ENCODE assay signal across 10 cellular contexts in the genomic region with DNA sequence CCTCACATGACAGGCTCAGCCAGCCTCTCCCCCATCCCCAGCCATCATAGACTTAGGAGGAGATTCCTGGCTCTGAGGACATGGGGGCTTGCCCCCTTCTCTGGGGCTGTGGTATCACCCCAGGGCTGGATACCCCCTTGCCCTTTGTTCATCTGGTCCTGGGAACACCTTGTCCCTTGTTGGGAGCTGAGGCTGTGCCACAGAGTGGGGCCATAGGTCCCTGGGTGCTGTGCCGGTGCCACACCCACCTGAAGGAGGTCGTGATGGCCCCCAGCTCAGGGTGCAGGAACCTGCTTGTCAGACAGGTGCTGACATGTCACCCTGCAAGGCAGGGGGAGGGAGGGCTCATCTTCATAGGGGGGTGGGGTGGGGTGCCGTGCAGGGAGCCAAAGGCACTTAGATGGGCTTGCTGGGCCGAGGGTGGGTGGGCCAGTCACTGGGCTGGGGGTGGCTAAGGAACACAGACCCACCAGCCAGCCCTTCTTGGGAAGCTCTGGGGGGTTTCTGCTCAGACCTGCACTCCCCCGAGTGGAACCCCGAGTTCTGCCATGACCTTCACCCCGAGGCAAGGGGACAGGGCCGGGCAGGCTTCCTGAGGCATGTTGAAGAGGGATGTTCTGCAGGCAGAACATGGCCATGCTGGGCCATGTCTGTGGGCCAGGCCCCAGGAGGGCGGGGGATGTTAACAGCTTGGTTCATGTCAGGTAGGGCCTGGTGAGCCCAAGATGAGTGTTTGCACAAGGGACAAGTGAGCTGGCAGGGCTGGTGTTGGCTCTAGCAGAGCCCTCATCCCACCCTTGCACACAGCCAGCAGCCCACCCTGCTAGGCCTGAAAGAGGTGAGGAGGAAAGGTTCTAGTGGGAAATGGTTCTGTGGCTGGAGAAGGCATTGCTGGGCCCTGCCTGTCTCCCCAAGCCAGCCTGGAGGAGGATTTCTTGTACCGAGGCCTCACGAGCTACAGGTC. TPM values are rescaled to one million over a fixed set of nuclear protein-coding genes. Genes with fewer than 3 reads are reported as not detected.
A peak's percentile ranks its signal among the peaks of the same experiment; 100 is the strongest.
DNase-seq lines count a peak whose midpoint lies in the region; ATAC-seq, FAIRE-seq and TF ChIP-seq lines count a peak whose summit lies in the region.
"Had no signal": no experiment of that assay in that cellular context is flagged by ENCODE, and none has a peak within 500 bp of the region (broad histone marks: within the 10 kb centered on the region; RNA-seq: fewer than 3 reads in every experiment).

No MANE protein-coding gene starts in this region.

- CTCF ChIA-PET in Panc1 (lab: Charles Lee): no interaction called here

- BruUV-seq in Panc1 (replicated peaks; lab: Mats Ljungman, UMichigan): no TSS peak

- H3K4me3 ChIP-seq in Panc1 (ENCODE audit: low read depth in 2 of 2, low read length in 2 of 2) (no peak overlapping the region), fibroblast of lung (replicated peaks in 1 of 4; ENCODE audit: control extremely low read depth in 1 of 4, insufficient read depth in 1 of 4, low read depth in 3 of 4, low read length in 4 of 4) (no peak overlapping the region), small intestine (ENCODE audit: low read depth in 1 of 2, low read length in 2 of 2) (no peak overlapping the region)

- in situ Hi-C loops in Panc1 (cut with HindIII; ENCODE audit: low pct_unique_long_range_greater_than_20kb, low sequenced_read_pairs): no loop called here

- peaks cover 56% of the 10 kb centered on the region for H3K79me2 ChIP-seq in fibroblast of lung (ENCODE audit: control insufficient read depth, insufficient read depth, low read length)

- 60 to 73% (median 60%) methylated on average over 11 of the region's 11 CpGs for WGBS in small intestine, 3 donors

- TF ChIP-seq CTCF in Panc1 (IDR thresholded peaks at IDR 0.05) (no peak), fibroblast of lung (conservative IDR thresholded peaks at IDR 0.05 in 1 of 2, IDR thresholded peaks at IDR 0.05 in 1 of 2; ENCODE audit: low read depth in 1 of 2, low read length in 2 of 2) (no peak)

- H3K36me3 ChIP-seq in Panc1 (ENCODE audit: control insufficient read depth, insufficient read depth, low read length) (no peaks in the 10 kb centered on the region), fibroblast of lung (ENCODE audit: control insufficient read depth, insufficient read depth, low read length) (peaks cover 10% of the 10 kb centered on the region), small intestine (ENCODE audit: control insufficient read depth in 2 of 2, insufficient read depth in 2 of 2, low read length in 2 of 2) (peaks cover 0 to 3% of the 10 kb centered on the region in 2 donors)

- H3K9ac ChIP-seq in fibroblast of lung (ENCODE audit: insufficient read depth, low read length): no peak overlapping the region

- no peaks in the 10 kb centered on the region for H3K27me3 ChIP-seq in Panc1 (ENCODE audit: control insufficient read depth, insufficient read depth, low read length)
- H3K27me3 ChIP-seq in fibroblast of lung (ENCODE audit: control insufficient read depth, insufficient read depth, low read length): no peaks in the 10 kb centered on the region
- no peaks in the 10 kb centered on the region for H3K27me3 ChIP-seq in small intestine (ENCODE audit: control insufficient read depth in 2 of 2, insufficient read depth in 2 of 2, low read length in 2 of 2)

- H3K9me3 ChIP-seq in Panc1 (ENCODE audit: control insufficient read depth, insufficient read depth, low read depth, low read length): no peaks in the 10 kb centered on the region
- H3K9me3 ChIP-seq in fibroblast of lung (ENCODE audit: control insufficient read depth, insufficient read depth, low read depth, low read length): no peaks in the 10 kb centered on the region
- no peaks in the 10 kb centered on the region for H3K9me3 ChIP-seq in small intestine (ENCODE audit: control insufficient read depth, low read depth)

- intact Hi-C loops in Panc1 (cut with micrococcal nuclease; ENCODE audit: unreplicated experiment): loop anchor here (5.0 kb wide), 1 partner anchor 120 kb away; no protein-coding TSS in a partner anchor

- no peak overlapping the region for H2AFZ ChIP-seq in fibroblast of lung (ENCODE audit: low read length)

- no peaks in the 10 kb centered on the region for H4K20me1 ChIP-seq in fibroblast of lung (ENCODE audit: control insufficient read depth, extremely low read depth, insufficient read depth, low read length)

- H3K27ac ChIP-seq in Panc1 (ENCODE audit: low read length): 0 out of 2 replicates have a peak overlapping the region, but pooled peaks have one; percentile 39
- peak overlapping the region; percentile 87 for H3K27ac ChIP-seq in fibroblast of lung (ENCODE audit: insufficient read depth, low read length)
- H3K27ac ChIP-seq in small intestine (ENCODE audit: low read depth in 1 of 2, low read length in 1 of 2): peak overlapping the region; percentile 2 to 93

- ATAC-seq in Panc1 (no peak), HG02840 (IDR thresholded peaks at IDR 0.05; ENCODE audit: low FRiP score, unreplicated experiment) (no peak)

- no peak overlapping the region for H3K4me2 ChIP-seq in fibroblast of lung (ENCODE audit: extremely low read depth, insufficient read depth, low read length)

- H3K4me1 ChIP-seq in Panc1 (ENCODE audit: control insufficient read depth, insufficient read depth, low read length) (peaks cover 41% of the 10 kb centered on the region), fibroblast of lung (ENCODE audit: control insufficient read depth, extremely low read depth, insufficient read depth, low read length) (peaks cover 37% of the 10 kb centered on the region), small intestine (ENCODE audit: control insufficient read depth in 2 of 2, insufficient read depth in 1 of 2, low read depth in 1 of 2, low read length in 1 of 2) (peaks cover 8 to 9% of the 10 kb centered on the region in 2 donors)

- peak; percentile 20 for DNase-seq in DMS53 (lab: John Stamatoyannopoulos, UW)
- DNase-seq in DMS53 treated with DMSO at 0.1 percent for 48 hours (lab: John Stamatoyannopoulos, UW; ENCODE audit: unreplicated experiment): no peak
- DNase-seq in Panc1 (ENCODE audit: low read depth, low spot score): no peak
- DNase-seq in fibroblast of lung (ENCODE audit: low read depth in 2 of 2): no peak
- DNase-seq in small intestine: peak; percentile 4
- no peak for DNase-seq in stimulated activated CD4-positive, alpha-beta T cell treated with anti-CD3 and anti-CD28 coated beads, Interleukin-4, amount 100 ng/mL, for 4 hours
- no peak for DNase-seq in OCI-M1 (lab: John Stamatoyannopoulos, UW)
- DNase-seq: NCI-H226 had no signal

- POLR2A ChIA-PET in Panc1 (lab: Charles Lee): interaction anchor here (0.6 to 0.7 kb wide), 2 partner anchors 43 to 82 kb away, joined by 3 read pairs; no protein-coding TSS in a partner anchor

- FAIRE-seq in small intestine (lab: Jason Lieb, UNC): no peak
- FAIRE-seq: A204.1 had no signal

RNA-seq across cellular contexts. Expression of a gene that starts 28.0 kb away (rescaled TPM):
- total RNA-seq in Panc1 (2021; ENCODE audit: unreplicated experiment): 1.8 TPM
- 4.2 TPM for polyA plus RNA-seq in Panc1 (2012; ENCODE audit: insufficient read length)
- 3.1 and 5.8 TPM in 2 replicates for total RNA-seq in fibroblast of lung
- polyA plus RNA-seq in fibroblast of lung: 0.32 and 0.47 TPM in 2 replicates
- polyA plus RNA-seq in fibroblast of lung (2012): 0.92 and 0.96 TPM in 2 replicates
- polyA minus RNA-seq in fibroblast of lung (ENCODE audit: low replicate concordance): 0.27 TPM in 1 of 2 replicates, not detected in the other
- polyA plus RNA-seq in small intestine: 1 to 10 TPM; 1.9 to 3.4 (median 2.0) TPM

RNA-seq across cellular contexts. Expression of a gene that starts 28.7 kb away (rescaled TPM):
- total RNA-seq in Panc1 (2021; ENCODE audit: unreplicated experiment) (287 TPM), fibroblast of lung (215 and 221 TPM in 2 replicates)
- 549 TPM for polyA plus RNA-seq in Panc1 (2012; ENCODE audit: insufficient read length)
- polyA plus RNA-seq in fibroblast of lung (306 and 472 TPM in 2 replicates), small intestine (100 to 1,000 TPM; 337 to 344 (median 341) TPM)
- 534 and 556 TPM in 2 replicates for polyA plus RNA-seq in fibroblast of lung (2012)
- 197 and 217 TPM in 2 replicates for polyA minus RNA-seq in fibroblast of lung (ENCODE audit: low replicate concordance)

RNA-seq across cellular contexts. Expression of a gene that starts 41.4 kb away (rescaled TPM):
- total RNA-seq in Panc1 (2021; ENCODE audit: unreplicated experiment) (6.1 TPM), fibroblast of lung (0.50 and 0.51 TPM in 2 replicates)
- 4.7 TPM for polyA plus RNA-seq in Panc1 (2012; ENCODE audit: insufficient read length)
- polyA plus RNA-seq in fibroblast of lung (0.62 and 0.69 TPM in 2 replicates), small intestine (10 to 100 TPM; 11.2 to 44.1 (median 23.8) TPM)
- 0.96 and 1.1 TPM in 2 replicates for polyA plus RNA-seq in fibroblast of lung (2012)
- polyA minus RNA-seq in fibroblast of lung (ENCODE audit: low replicate concordance): 0.56 and 0.59 TPM in 2 replicates

RNA-seq across cellular contexts. Expression of a gene that starts 50.7 kb away (rescaled TPM):
- total RNA-seq in Panc1 (2021; ENCODE audit: unreplicated experiment) (0.46 TPM), fibroblast of lung (0.51 and 0.66 TPM in 2 replicates)
- 0.78 TPM for polyA plus RNA-seq in Panc1 (2012; ENCODE audit: insufficient read length)
- polyA plus RNA-seq in fibroblast of lung (0.10 and 0.23 TPM in 2 replicates), small intestine (under 1 TPM in 1 of 3 donors, not detected in 2; 0.09 TPM)
- 0.29 and 0.76 TPM in 2 replicates for polyA plus RNA-seq in fibroblast of lung (2012)
- 0.27 and 0.78 TPM in 2 replicates for polyA minus RNA-seq in fibroblast of lung (ENCODE audit: low replicate concordance)

Comparison
In these comparisons a context has a peak if more than half of its experiments do, and no peak if none do; other contexts are left out.
1. DNase-seq: peak in DMS53 (single experiment) and small intestine (single experiment); none in DMS53 treated with DMSO at 0.1 percent for 48 hours (single experiment), Panc1 (single experiment), fibroblast of lung (0 of 2), stimulated activated CD4-positive, alpha-beta T cell treated with anti-CD3 and anti-CD28 coated beads, Interleukin-4, amount 100 ng/mL, for 4 hours (0 of 2) and OCI-M1 (single experiment).
2. Peak in every context shown above with its lines, with median percentiles within 50 percentile points of each other: H3K27ac ChIP-seq.